Comparison of ENCODE assay signal across 8 cellular contexts in genomic region chr2:105143467-105144127, GRCh38.
DNase-seq lines count a peak whose midpoint lies in the region; ATAC-seq lines count a peak whose summit lies in the region.

No MANE protein-coding gene starts in this region.

- H3K9me3 Mint-ChIP-seq in activated naive CD4-positive, alpha-beta T cell treated with anti-CD3 and anti-CD28 coated beads, Interleukin-2, amount 10 ng/mL, durations not matched to agents 7 days and 5 days, result no peaks in the 10 kb centered on the region

- CTCF ChIA-PET in activated naive CD4-positive, alpha-beta T cell treated with anti-CD3 and anti-CD28 coated beads, Interleukin-2, amount 10 ng/mL, durations not matched to agents 7 days and 5 days (lab: Charles Lee), result no interaction called here

- H3K4me3 Mint-ChIP-seq in activated naive CD4-positive, alpha-beta T cell treated with anti-CD3 and anti-CD28 coated beads, Interleukin-2, amount 10 ng/mL, durations not matched to agents 7 days and 5 days, result peak overlapping the region; percentile 69

- H3K27ac Mint-ChIP-seq in activated naive CD4-positive, alpha-beta T cell treated with anti-CD3 and anti-CD28 coated beads, Interleukin-2, amount 10 ng/mL, durations not matched to agents 7 days and 5 days, result no peak overlapping the region

- no peaks in the 10 kb centered on the region for H3K36me3 Mint-ChIP-seq in activated naive CD4-positive, alpha-beta T cell treated with anti-CD3 and anti-CD28 coated beads, Interleukin-2, amount 10 ng/mL, durations not matched to agents 7 days and 5 days

- no peaks in the 10 kb centered on the region for H3K9me3 ChIP-seq in MG63

- peak overlapping the region; percentile 37 for H3K4me3 ChIP-seq in MG63
- peak overlapping the region; percentile 61 for H3K4me3 ChIP-seq in iPS-11a (ENCODE audit: low read depth, low read length)

- peaks cover 8% of the 10 kb centered on the region for H3K27me3 ChIP-seq in MG63

- DNase-seq in GM03348 (ENCODE audit: low spot score) (peak; percentile 33), MG63 (peak; percentile 16), NOMO-1 treated with DMSO at 0.1 percent for 48 hours (lab: John Stamatoyannopoulos, UW; ENCODE audit: unreplicated experiment) (no peak)
- peak; percentile 52 for DNase-seq in activated naive CD4-positive, alpha-beta T cell treated with anti-CD3 and anti-CD28 coated beads, Interleukin-2, amount 10 ng/mL, durations not matched to agents 7 days and 5 days
- peak; percentile 65 for DNase-seq in stimulated activated CD4-positive, alpha-beta T cell treated with anti-CD3 and anti-CD28 coated beads, Interleukin-15, amount 100 ng/mL, for 24 hours

- H3K4me1 Mint-ChIP-seq in activated naive CD4-positive, alpha-beta T cell treated with anti-CD3 and anti-CD28 coated beads, Interleukin-2, amount 10 ng/mL, durations not matched to agents 7 days and 5 days, result peaks cover 9% of the 10 kb centered on the region

- ATAC-seq in HG02642 (IDR thresholded peaks at IDR 0.05; ENCODE audit: poor library complexity, unreplicated experiment) (no peak), HG02623 (IDR thresholded peaks at IDR 0.05; ENCODE audit: unreplicated experiment) (no peak)

- peaks cover 63% of the 10 kb centered on the region for H3K27me3 Mint-ChIP-seq in activated naive CD4-positive, alpha-beta T cell treated with anti-CD3 and anti-CD28 coated beads, Interleukin-2, amount 10 ng/mL, durations not matched to agents 7 days and 5 days

- no peaks in the 10 kb centered on the region for H3K36me3 ChIP-seq in MG63
